Comparison of ENCODE assay signal across 1 cellular context in the genomic region with DNA sequence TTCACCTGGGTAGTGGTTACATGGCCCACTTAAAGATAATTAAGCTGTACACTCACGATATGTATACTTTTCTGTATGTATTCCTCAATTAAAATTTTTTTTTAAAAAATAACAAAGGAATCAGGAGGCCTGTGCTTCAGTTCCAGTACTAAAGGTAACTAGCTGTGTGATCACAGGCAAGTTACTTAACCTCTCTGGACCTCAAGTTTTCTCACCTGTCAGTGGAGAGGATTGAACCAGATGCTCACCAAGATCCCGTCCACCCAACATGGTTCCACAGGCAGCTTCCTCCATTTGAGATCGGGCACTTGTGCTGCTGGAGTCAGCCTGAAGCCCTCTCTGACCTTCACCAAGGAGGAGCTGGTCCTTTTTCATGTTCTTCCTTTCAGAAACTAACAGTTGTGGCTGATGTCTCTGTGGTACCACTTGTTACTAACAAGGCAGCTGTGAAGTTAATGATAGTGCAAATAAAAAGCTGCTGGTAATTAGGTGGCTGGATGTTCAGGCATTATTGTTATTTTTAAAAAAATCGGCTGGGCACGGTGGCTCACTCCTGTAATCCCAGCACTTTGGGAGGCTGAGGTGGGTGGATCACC.
TF ChIP-seq lines count a peak whose summit lies in the region.

No MANE protein-coding gene starts in this region.

TF ChIP-seq in IMR-90, 13 proteins besides CTCF, POLR2A, EP300 and RAD21:
- TF ChIP-seq MXI1 (IDR thresholded peaks at IDR 0.05; ENCODE audit: borderline replicate concordance, low read depth, low read length), result no peak
- TF ChIP-seq MAFK (IDR thresholded peaks at IDR 0.05; ENCODE audit: low read depth, low read length), result no peak
- TF ChIP-seq RCOR1 (IDR thresholded peaks at IDR 0.05; ENCODE audit: insufficient replicate concordance, low read length), result no peak
- TF ChIP-seq NFE2L2 (IDR thresholded peaks at IDR 0.05; ENCODE audit: low read depth, low read length), result no peak
- TF ChIP-seq, protein P1, sequence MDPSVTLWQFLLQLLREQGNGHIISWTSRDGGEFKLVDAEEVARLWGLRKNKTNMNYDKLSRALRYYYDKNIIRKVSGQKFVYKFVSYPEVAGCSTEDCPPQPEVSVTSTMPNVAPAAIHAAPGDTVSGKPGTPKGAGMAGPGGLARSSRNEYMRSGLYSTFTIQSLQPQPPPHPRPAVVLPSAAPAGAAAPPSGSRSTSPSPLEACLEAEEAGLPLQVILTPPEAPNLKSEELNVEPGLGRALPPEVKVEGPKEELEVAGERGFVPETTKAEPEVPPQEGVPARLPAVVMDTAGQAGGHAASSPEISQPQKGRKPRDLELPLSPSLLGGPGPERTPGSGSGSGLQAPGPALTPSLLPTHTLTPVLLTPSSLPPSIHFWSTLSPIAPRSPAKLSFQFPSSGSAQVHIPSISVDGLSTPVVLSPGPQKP (IDR thresholded peaks at IDR 0.05; ENCODE audit: borderline replicate concordance, low read depth, low read length), result no peak
- no peak for TF ChIP-seq SMC3 (IDR thresholded peaks at IDR 0.05; ENCODE audit: low read depth, low read length)
- no peak for TF ChIP-seq CEBPB (IDR thresholded peaks at IDR 0.05; ENCODE audit: low read depth, low read length)
- TF ChIP-seq FOS (IDR thresholded peaks at IDR 0.05; ENCODE audit: low read depth, low read length), result no peak
- no peak for TF ChIP-seq RFX5 (IDR thresholded peaks at IDR 0.05; ENCODE audit: low read depth, low read length)
- TF ChIP-seq, protein P2, sequence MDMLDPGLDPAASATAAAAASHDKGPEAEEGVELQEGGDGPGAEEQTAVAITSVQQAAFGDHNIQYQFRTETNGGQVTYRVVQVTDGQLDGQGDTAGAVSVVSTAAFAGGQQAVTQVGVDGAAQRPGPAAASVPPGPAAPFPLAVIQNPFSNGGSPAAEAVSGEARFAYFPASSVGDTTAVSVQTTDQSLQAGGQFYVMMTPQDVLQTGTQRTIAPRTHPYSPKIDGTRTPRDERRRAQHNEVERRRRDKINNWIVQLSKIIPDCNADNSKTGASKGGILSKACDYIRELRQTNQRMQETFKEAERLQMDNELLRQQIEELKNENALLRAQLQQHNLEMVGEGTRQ (IDR thresholded peaks at IDR 0.05; ENCODE audit: low read depth, low read length), result no peak
- no peak for TF ChIP-seq MAZ (IDR thresholded peaks at IDR 0.05; ENCODE audit: borderline replicate concordance, low read depth, low read length)
- TF ChIP-seq BHLHE40 (IDR thresholded peaks at IDR 0.05; ENCODE audit: low read depth, low read length), result no peak
- TF ChIP-seq CHD1 (IDR thresholded peaks at IDR 0.05; ENCODE audit: low read depth, low read length), result no peak
